ENCODE assay signal across 8 cellular contexts in the genomic region with DNA sequence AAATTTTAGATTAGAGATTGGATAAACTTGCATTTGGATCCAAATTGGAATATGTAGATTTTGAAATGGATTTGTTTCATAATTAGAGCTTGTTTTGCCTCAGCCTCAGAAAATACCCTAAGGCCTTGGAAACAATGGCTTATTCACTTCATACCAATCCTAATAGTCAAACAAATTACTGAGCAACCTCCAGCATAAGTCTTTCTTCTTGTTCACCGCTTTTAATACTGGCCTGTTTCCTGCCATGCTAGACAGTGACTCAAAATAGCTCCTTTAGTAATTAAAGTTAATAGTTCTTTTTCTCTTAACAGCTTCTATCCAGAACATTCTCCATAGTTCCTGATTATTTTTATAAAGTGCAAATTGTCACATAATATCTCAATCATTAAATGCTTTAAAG.
DNase-seq lines count a peak whose midpoint lies in the region; TF ChIP-seq lines count a peak whose summit lies in the region.
"Had no signal": no experiment of that assay in that cellular context is flagged by ENCODE, and none has a peak within 500 bp of the region (broad histone marks: within the 10 kb centered on the region; RNA-seq: fewer than 3 reads in every experiment).

No MANE protein-coding gene starts in this region.

- H3K27me3 Mint-ChIP-seq in Calu3 (ENCODE audit: unreplicated experiment) = no peaks in the 10 kb centered on the region

- H3K36me3 ChIP-seq in tibial nerve (no peaks in the 10 kb centered on the region), sigmoid colon (no peaks in the 10 kb centered on the region)

- no peak overlapping the region for H3K4me3 Mint-ChIP-seq in Calu3 (ENCODE audit: low read depth, unreplicated experiment)

- H3K9me3 ChIP-seq in tibial nerve (no peaks in the 10 kb centered on the region), sigmoid colon (no peaks in the 10 kb centered on the region)

- H3K4me1 Mint-ChIP-seq in Calu3 (ENCODE audit: low read depth, unreplicated experiment) = peaks cover 51% of the 10 kb centered on the region

- H3K9me3 Mint-ChIP-seq in Calu3 (ENCODE audit: low read depth, unreplicated experiment) = no peaks in the 10 kb centered on the region

- TF ChIP-seq POLR2A in tibial nerve (IDR thresholded peaks at IDR 0.05) = no peak
- TF ChIP-seq POLR2A in sigmoid colon (IDR thresholded peaks at IDR 0.05) = no peak

- DNase-seq in M059J (ENCODE audit: low read depth) = peak; percentile 93
- peak; percentile 84 for DNase-seq in astrocyte of the hippocampus (ENCODE audit: low read depth, low spot score)
- DNase-seq in hepatic stellate cell (ENCODE audit: low spot score) = peak; percentile 47
- DNase-seq in tibial nerve (ENCODE audit: low spot score in 2 of 2) = no peak
- DNase-seq in MV-4-11 (lab: John Stamatoyannopoulos, UW) = no peak
- no peak for DNase-seq in Calu3
- DNase-seq in sigmoid colon = no peak

- H3K27ac ChIP-seq in tibial nerve = peak overlapping the region; percentile 21 to 93 (median 67)
- H3K27ac ChIP-seq in sigmoid colon = peak overlapping the region in 2 of 4 donors; percentile 39 to 43
- H3K27ac ChIP-seq: hepatocyte had no signal

- H3K27ac Mint-ChIP-seq in Calu3 (ENCODE audit: unreplicated experiment) = no peak overlapping the region

- TF ChIP-seq CTCF in tibial nerve (IDR thresholded peaks at IDR 0.05) = no peak
- no peak for TF ChIP-seq CTCF in Calu3 (IDR thresholded peaks at IDR 0.05; ENCODE audit: unreplicated experiment)
- TF ChIP-seq CTCF in sigmoid colon (IDR thresholded peaks at IDR 0.05) = no peak

- H3K36me3 Mint-ChIP-seq in Calu3 (ENCODE audit: insufficient read depth, unreplicated experiment) = peaks cover 20% of the 10 kb centered on the region

- CTCF ChIA-PET in Calu3 (lab: Charles Lee) = interaction anchor here (0.6 to 1.0 kb wide), 3 partner anchors 167 to 172 kb away, joined by 3 read pairs; no protein-coding TSS in a partner anchor

- no TSS peak for BruUV-seq in Calu3 (replicated peaks; lab: Mats Ljungman, UMichigan)

- H3K27me3 ChIP-seq in tibial nerve (no peaks in the 10 kb centered on the region), sigmoid colon (no peaks in the 10 kb centered on the region)
- H3K27me3 ChIP-seq: hepatocyte had no signal

- H3K4me3 ChIP-seq in tibial nerve = no peak overlapping the region
- H3K4me3 ChIP-seq in sigmoid colon = no peak overlapping the region
- H3K4me3 ChIP-seq: hepatocyte had no signal

- TF ChIP-seq EP300 in tibial nerve (IDR thresholded peaks at IDR 0.05) = peak in 1 of 2 donors; percentile 39
- no peak for TF ChIP-seq EP300 in sigmoid colon (IDR thresholded peaks at IDR 0.05)

- intact Hi-C loops in Calu3 (cut with micrococcal nuclease; ENCODE audit: unreplicated experiment) (loop anchor here (2.0 kb wide), 2 partner anchors 33 to 113 kb away; no protein-coding TSS in a partner anchor), sigmoid colon (cut with DNase I) (no loop called here)

- H3K4me1 ChIP-seq in tibial nerve (peaks cover 0 to 82% (median 31%) of the 10 kb centered on the region in 4 donors), sigmoid colon (peaks cover 0 to 9% (median 2%) of the 10 kb centered on the region in 4 donors)

- WGBS in tibial nerve, 2 donors = 26 to 27% methylated on average over 1 of the region's 1 CpG
- 80% methylated on average over 1 of the region's 1 CpG for whole genome bisulfite sequencing in sigmoid colon, 2 donors

Comparison
In these comparisons a context has a peak if more than half of its experiments do, and no peak if none do; other contexts are left out.
1. DNase-seq: peak in M059J (single experiment), astrocyte of the hippocampus (single experiment) and hepatic stellate cell (single experiment); none in tibial nerve (0 of 2), MV-4-11 (single experiment), Calu3 (single experiment) and sigmoid colon (single experiment).